In the genomic region with DNA sequence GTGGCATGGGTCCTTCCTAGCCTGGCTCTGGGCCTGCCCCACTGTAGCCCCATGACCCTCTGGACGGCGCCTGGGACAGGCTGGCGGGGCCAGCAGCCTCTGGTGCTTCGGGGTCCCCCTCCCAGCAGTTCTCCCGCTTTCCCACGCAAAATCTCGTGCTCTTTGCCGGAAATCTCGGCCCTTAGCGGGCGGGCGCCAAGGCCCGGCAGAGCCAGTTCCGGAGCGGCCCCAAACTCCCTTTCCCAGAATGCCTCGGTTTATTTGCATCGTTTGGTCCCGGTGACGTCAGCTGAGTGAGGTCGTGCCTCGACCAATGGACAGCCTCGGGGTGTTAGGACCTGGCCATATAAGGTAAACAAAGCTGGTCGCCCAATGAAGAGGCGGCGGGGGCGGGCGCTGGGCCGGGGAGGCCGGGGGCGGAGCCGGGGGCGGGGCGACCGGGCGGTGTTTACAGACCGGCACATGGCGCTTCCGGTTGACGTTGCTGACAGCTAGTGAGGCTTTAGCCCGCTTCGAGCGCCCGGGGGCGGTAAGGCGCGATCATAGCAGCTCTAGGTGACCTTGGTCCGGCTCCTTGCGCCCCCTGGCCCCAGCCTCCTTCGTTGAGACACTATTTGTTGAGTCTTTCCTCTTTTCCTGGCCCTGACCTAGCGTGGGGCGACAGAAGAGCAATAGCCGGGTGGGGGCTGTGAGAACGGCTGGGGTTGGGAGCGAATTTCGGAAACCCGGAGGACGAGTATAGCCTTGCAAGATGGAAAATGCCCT, we compare ENCODE assay signal across 8 cellular contexts. TPM values are rescaled to one million over a fixed set of nuclear protein-coding genes. Genes with fewer than 3 reads are reported as not detected.
DNase-seq lines count a peak whose midpoint lies in the region; ATAC-seq and TF ChIP-seq lines count a peak whose summit lies in the region.

No MANE protein-coding gene starts in this region.

- ATAC-seq in HG03442 (IDR thresholded peaks at IDR 0.05; ENCODE audit: unreplicated experiment): peak; percentile 74

- H3K36me3 ChIP-seq in BJ (ENCODE audit: control insufficient read depth, insufficient read depth, low read length): no peaks in the 10 kb centered on the region
- no peaks in the 10 kb centered on the region for H3K36me3 ChIP-seq in colonic mucosa

- DNase-seq in BJ (ENCODE audit: low read depth) (peak; percentile 98), GM19238 (ENCODE audit: insufficient read length, low spot score) (peak; percentile 97), NCI-H510A treated with DMSO at 0.1 percent for 48 hours (lab: John Stamatoyannopoulos, UW) (peak; percentile 96), colonic mucosa (peak; percentile 99)
- peak; percentile 99 for DNase-seq in activated CD4-positive, alpha-beta T cell treated with anti-CD3 and anti-CD28 coated beads for 4 hours
- peak; percentile 98 to 99 for DNase-seq in stimulated activated CD4-positive, alpha-beta T cell treated with anti-CD3 and anti-CD28 coated beads, Interleukin-1b, Interleukin-23, amount 100 ng/mL, for 4 hours (ENCODE audit: low read depth in 2 of 2)

- POLR2A ChIA-PET in BJ (lab: Charles Lee): interaction anchor here (0.7 kb wide), 1 partner anchor 266 kb away, joined by 3 read pairs; no protein-coding TSS in a partner anchor

- peak overlapping the region; percentile 91 to 96 for H3K9ac ChIP-seq in colonic mucosa (ENCODE audit: low read depth in 2 of 2, low read length in 2 of 2)

- intact Hi-C loops in colonic mucosa (cut with DNase I): no loop called here

- H3K27ac ChIP-seq in colonic mucosa (peak overlapping the region; percentile 92), layer of hippocampus (ENCODE audit: low read depth, low read length) (peak overlapping the region; percentile 96)

- CTCF ChIA-PET in BJ (lab: Yijun Ruan, JAX): interaction anchor here (0.6 to 4.4 kb wide), 5 partner anchors 8 to 341 kb away, joined by 3 to 22 read pairs (median 3); a partner anchor contains a TSS

- peaks cover 19% of the 10 kb centered on the region for H3K4me1 ChIP-seq in colonic mucosa

- TF ChIP-seq CTCF in BJ (IDR thresholded peaks at IDR 0.05; ENCODE audit: insufficient read depth, low read depth, low read length) (peak; percentile 48), colonic mucosa (IDR thresholded peaks at IDR 0.05) (peak; percentile 28)

- H3K27me3 ChIP-seq in BJ (ENCODE audit: control insufficient read depth, insufficient read depth, low read length): no peaks in the 10 kb centered on the region
- no peaks in the 10 kb centered on the region for H3K27me3 ChIP-seq in colonic mucosa
- no peaks in the 10 kb centered on the region for H3K27me3 ChIP-seq in layer of hippocampus (ENCODE audit: control insufficient read depth, insufficient read depth, low read length)

- H3K9me3 ChIP-seq in colonic mucosa: no peaks in the 10 kb centered on the region

- H3K4me3 ChIP-seq in BJ (ENCODE audit: low read depth, low read length) (peak overlapping the region; percentile 67), colonic mucosa (peak overlapping the region; percentile 49)

RNA-seq across cellular contexts. Expression of a gene that starts 1.5 kb away (rescaled TPM):
- 7.7 and 11.6 TPM in 2 replicates for polyA plus RNA-seq in BJ (2011; rRNA removed)
- 4.1 and 5.2 TPM in 2 replicates for polyA minus RNA-seq in BJ (2011; rRNA and poly(A)+ RNA removed)
- 10 to 100 TPM; 19.4 to 20.2 TPM for total RNA-seq in colonic mucosa

RNA-seq across cellular contexts. Expression of a gene that starts 8.4 kb away (rescaled TPM):
- 2.9 and 4.5 TPM in 2 replicates for polyA plus RNA-seq in BJ (2011; rRNA removed)
- 9.3 and 19.8 TPM in 2 replicates for polyA minus RNA-seq in BJ (2011; rRNA and poly(A)+ RNA removed)
- 10 to 100 TPM; 75.2 to 79.3 TPM for total RNA-seq in colonic mucosa

Comparison
In these comparisons a context has a peak if more than half of its experiments do, and no peak if none do; other contexts are left out.
1. Peak in every context shown above with its lines: DNase-seq, ATAC-seq, H3K4me3 ChIP-seq and H3K27ac ChIP-seq.